Comparison of ENCODE assay signal across 38 cellular contexts in the genomic region with DNA sequence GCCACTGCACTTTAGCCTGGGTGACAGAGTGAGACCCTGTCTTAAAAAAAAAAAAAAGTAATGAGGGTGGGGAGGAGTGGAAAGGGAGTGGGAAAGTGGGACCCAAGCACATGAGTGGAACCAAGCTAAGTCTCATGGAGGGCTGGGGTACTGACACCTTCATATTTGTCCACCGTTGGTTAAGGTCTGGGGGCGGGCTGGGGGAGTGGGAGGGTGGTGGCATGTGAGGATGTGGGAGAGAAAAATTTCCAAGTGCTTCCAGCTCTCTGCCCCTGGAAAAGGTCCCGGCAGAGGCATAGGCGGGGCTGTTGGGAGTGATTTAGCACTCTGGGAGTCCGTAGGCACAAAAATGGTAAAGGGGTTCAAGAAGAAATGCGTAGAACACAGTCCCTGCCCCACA. TPM values are rescaled to one million over a fixed set of nuclear protein-coding genes. Genes with fewer than 3 reads are reported as not detected.
"Had no signal": no experiment of that assay in that cellular context is flagged by ENCODE, and none has a peak within 500 bp of the region (broad histone marks: within the 10 kb centered on the region; RNA-seq: fewer than 3 reads in every experiment).

No MANE protein-coding gene starts in this region.

- H3K36me3 ChIP-seq: ascending aorta, cardiac muscle cell had no signal

- H3K27me3 Mint-ChIP-seq: activated naive CD4-positive, alpha-beta T cell treated with anti-CD3 and anti-CD28 coated beads, Interleukin-2, amount 50 U/mL, for 24 hours; activated naive CD8-positive, alpha-beta T cell had no signal

- H3K36me3 Mint-ChIP-seq: activated CD4-positive, alpha-beta memory T cell treated with anti-CD3 and anti-CD28 coated beads for 36 hours; activated CD8-positive, alpha-beta memory T cell treated with anti-CD3 and anti-CD28 coated beads, Interleukin-2, amount 10 ng/mL, durations not matched to agents 7 days and 5 days; activated naive CD4-positive, alpha-beta T cell treated with anti-CD3 and anti-CD28 coated beads, Interleukin-2, amount 10 ng/mL, durations not matched to agents 7 days and 5 days; activated naive CD4-positive, alpha-beta T cell treated with anti-CD3 and anti-CD28 coated beads, Interleukin-2, amount 50 U/mL, for 24 hours; activated naive CD8-positive, alpha-beta T cell; activated naive CD8-positive, alpha-beta T cell treated with anti-CD3 and anti-CD28 coated beads, Interleukin-2, amount 10 ng/mL, durations not matched to agents 7 days and 5 days; brain had no signal

- H3K9me3 ChIP-seq: ascending aorta had no signal

- H3K27ac Mint-ChIP-seq: activated B cell treated with CpG ODN at 0.5 μM for 24 hours; activated CD4-positive, alpha-beta memory T cell treated with anti-CD3 and anti-CD28 coated beads for 36 hours; activated CD4-positive, alpha-beta T cell treated with anti-CD3 and anti-CD28 coated beads, Interleukin-2, amount 10 ng/mL, durations not matched to agents 24 days and 14 days; activated CD8-positive, alpha-beta memory T cell treated with anti-CD3 and anti-CD28 coated beads, Interleukin-2, amount 10 ng/mL, durations not matched to agents 7 days and 5 days; activated CD8-positive, alpha-beta T cell treated with anti-CD3 and anti-CD28 coated beads for 36 hours; activated naive CD4-positive, alpha-beta T cell treated with anti-CD3 and anti-CD28 coated beads, Interleukin-2, amount 10 ng/mL, durations not matched to agents 7 days and 5 days; activated naive CD4-positive, alpha-beta T cell treated with anti-CD3 and anti-CD28 coated beads, Interleukin-2, amount 50 U/mL, for 24 hours; activated naive CD8-positive, alpha-beta T cell; activated naive CD8-positive, alpha-beta T cell treated with anti-CD3 and anti-CD28 coated beads, Interleukin-2, amount 10 ng/mL, durations not matched to agents 7 days and 5 days; activated naive CD8-positive, alpha-beta T cell treated with anti-CD3 and anti-CD28 coated beads, Interleukin-2, amount 50 U/mL, for 24 hours; activated T-cell treated with anti-CD3 and anti-CD28 coated beads, Interleukin-2, amount 50 U/mL, for 24 hours; activated T-helper 2 cell treated with anti-CD3 and anti-CD28 coated beads, Interferon-gamma antibody, Interleukin-2, Interleukin-4, amounts not matched to agents 10 μg/mL and 5 μg/mL and 100 μg/mL, durations not matched to agents 14 hours and 24 hours and 36 hours; brain; T-helper 1 cell treated with Interleukin-12 subunit alpha and Interleukin-12 subunit beta and Interleukin-4 antibody, amounts not matched to agents 30 μg/mL and 1 μg/mL, for 36 hours; T-helper 2 cell treated with Interferon-gamma antibody and Interleukin-4, amounts not matched to agents 5 μg/mL and 100 μg/mL, for 36 hours had no signal

- DNase-seq: activated B cell treated with CpG ODN at 0.5 μM for 24 hours; activated CD4-positive, alpha-beta memory T cell treated with anti-CD3 and anti-CD28 coated beads for 36 hours; activated CD4-positive, alpha-beta T cell treated with anti-CD3 and anti-CD28 coated beads for 4 hours; activated CD4-positive, alpha-beta T cell treated with anti-CD3 and anti-CD28 coated beads, Interleukin-2, amount 10 ng/mL, durations not matched to agents 24 days and 14 days; activated CD4-positive, alpha-beta T cell treated with anti-CD3 and anti-CD28 coated beads, Interleukin-2, amount 50 U/mL, for 1 hour; activated CD4-positive, alpha-beta T cell treated with anti-CD3 and anti-CD28 coated beads, Interleukin-2, amount 50 U/mL, for 4 hours; activated CD4-positive, CD25-positive, alpha-beta regulatory T cell treated with anti-CD3 and anti-CD28 coated beads, Interleukin-2, amount 50 U/mL, for 72 hours; activated CD8-positive, alpha-beta memory T cell treated with anti-CD3 and anti-CD28 coated beads, Interleukin-2, amount 10 ng/mL, durations not matched to agents 7 days and 5 days; activated CD8-positive, alpha-beta memory T cell treated with anti-CD3 and anti-CD28 coated beads, Interleukin-2, amount 50 U/mL, for 48 hours; activated CD8-positive, alpha-beta T cell treated with anti-CD3 and anti-CD28 coated beads for 36 hours; activated effector memory CD4-positive, alpha-beta T cell treated with Interleukin-2 at 50 U/mL for 16 hours; activated gamma-delta T cell; activated naive CD4-positive, alpha-beta T cell treated with anti-CD3 and anti-CD28 coated beads, Interleukin-2, amount 10 ng/mL, durations not matched to agents 7 days and 5 days; activated naive CD4-positive, alpha-beta T cell treated with Interleukin-2 at 50 U/mL for 16 hours; activated naive CD8-positive, alpha-beta T cell treated with anti-CD3 and anti-CD28 coated beads, Interleukin-2, amount 10 ng/mL, durations not matched to agents 7 days and 5 days; activated naive CD8-positive, alpha-beta T cell treated with anti-CD3 and anti-CD28 coated beads, Interleukin-2, amount 50 U/mL, for 24 hours; activated T-cell treated with anti-CD3 and anti-CD28 coated beads, Interleukin-2, amount 50 U/mL, for 24 hours; activated T-cell treated with anti-CD3 and anti-CD28 coated beads, Interleukin-2, amount 50 U/mL, for 48 hours; amygdala; anterior cingulate cortex; caudate nucleus; cerebellar nuclear complex; T-helper 1 cell; T-helper 2 cell; T-helper 9 cell had no signal

- FAIRE-seq: bronchial epithelial cell, TTC549 had no signal

- H3K4me1 ChIP-seq: ascending aorta had no signal

- H3K27ac ChIP-seq: ascending aorta, cardiac muscle cell, VCaP had no signal

- H3K4me3 Mint-ChIP-seq: activated B cell treated with CpG ODN at 0.5 μM for 24 hours; activated CD4-positive, alpha-beta memory T cell treated with anti-CD3 and anti-CD28 coated beads for 36 hours; activated CD4-positive, alpha-beta T cell treated with anti-CD3 and anti-CD28 coated beads, Interleukin-2, amount 10 ng/mL, durations not matched to agents 24 days and 14 days; activated CD8-positive, alpha-beta memory T cell treated with anti-CD3 and anti-CD28 coated beads, Interleukin-2, amount 10 ng/mL, durations not matched to agents 7 days and 5 days; activated CD8-positive, alpha-beta T cell treated with anti-CD3 and anti-CD28 coated beads for 36 hours; activated naive CD4-positive, alpha-beta T cell treated with anti-CD3 and anti-CD28 coated beads, Interleukin-2, amount 10 ng/mL, durations not matched to agents 7 days and 5 days; activated naive CD4-positive, alpha-beta T cell treated with anti-CD3 and anti-CD28 coated beads, Interleukin-2, amount 50 U/mL, for 24 hours; activated naive CD8-positive, alpha-beta T cell; activated naive CD8-positive, alpha-beta T cell treated with anti-CD3 and anti-CD28 coated beads, Interleukin-2, amount 10 ng/mL, durations not matched to agents 7 days and 5 days; activated naive CD8-positive, alpha-beta T cell treated with anti-CD3 and anti-CD28 coated beads, Interleukin-2, amount 50 U/mL, for 24 hours; activated T-cell treated with anti-CD3 and anti-CD28 coated beads, Interleukin-2, amount 50 U/mL, for 24 hours; brain; central memory CD8-positive, alpha-beta T cell; T-helper 1 cell treated with Interleukin-12 subunit alpha and Interleukin-12 subunit beta and Interleukin-4 antibody, amounts not matched to agents 30 μg/mL and 1 μg/mL, for 36 hours; T-helper 2 cell treated with Interferon-gamma antibody and Interleukin-4, amounts not matched to agents 5 μg/mL and 100 μg/mL, for 36 hours had no signal

- ATAC-seq: activated CD8-positive, alpha-beta memory T cell treated with anti-CD3 and anti-CD28 coated beads, Interleukin-2, amount 10 ng/mL, durations not matched to agents 7 days and 5 days; activated CD8-positive, alpha-beta T cell treated with anti-CD3 and anti-CD28 coated beads for 36 hours; activated naive CD8-positive, alpha-beta T cell treated with anti-CD3 and anti-CD28 coated beads, Interleukin-2, amount 50 U/mL, for 24 hours had no signal

- H3K27me3 ChIP-seq: ascending aorta had no signal

- H3K4me3 ChIP-seq: ascending aorta, cardiac muscle cell had no signal

- H3K9me3 Mint-ChIP-seq: activated B cell treated with CpG ODN at 0.5 μM for 24 hours; activated CD4-positive, alpha-beta memory T cell treated with anti-CD3 and anti-CD28 coated beads for 36 hours; activated CD4-positive, alpha-beta T cell treated with anti-CD3 and anti-CD28 coated beads, Interleukin-2, amount 10 ng/mL, durations not matched to agents 24 days and 14 days; activated CD8-positive, alpha-beta T cell treated with anti-CD3 and anti-CD28 coated beads for 36 hours; activated naive CD4-positive, alpha-beta T cell treated with anti-CD3 and anti-CD28 coated beads, Interleukin-2, amount 10 ng/mL, durations not matched to agents 7 days and 5 days; activated naive CD4-positive, alpha-beta T cell treated with anti-CD3 and anti-CD28 coated beads, Interleukin-2, amount 50 U/mL, for 24 hours; activated naive CD8-positive, alpha-beta T cell treated with anti-CD3 and anti-CD28 coated beads, Interleukin-2, amount 10 ng/mL, durations not matched to agents 7 days and 5 days; activated naive CD8-positive, alpha-beta T cell treated with anti-CD3 and anti-CD28 coated beads, Interleukin-2, amount 50 U/mL, for 24 hours; activated T-cell treated with anti-CD3 and anti-CD28 coated beads, Interleukin-2, amount 50 U/mL, for 24 hours; activated T-helper 2 cell treated with anti-CD3 and anti-CD28 coated beads, Interferon-gamma antibody, Interleukin-2, Interleukin-4, amounts not matched to agents 10 μg/mL and 5 μg/mL and 100 μg/mL, durations not matched to agents 14 hours and 24 hours and 36 hours; brain; central memory CD8-positive, alpha-beta T cell; T-helper 1 cell treated with Interleukin-12 subunit alpha and Interleukin-12 subunit beta and Interleukin-4 antibody, amounts not matched to agents 30 μg/mL and 1 μg/mL, for 36 hours; T-helper 2 cell treated with Interferon-gamma antibody and Interleukin-4, amounts not matched to agents 5 μg/mL and 100 μg/mL, for 36 hours had no signal

RNA-seq across cellular contexts. Expression of gene PSORS1C2, which starts 6.1 kb away (rescaled TPM):
- total RNA-seq: activated B cell treated with CpG ODN at 0.5 μM for 24 hours; activated CD4-positive, alpha-beta memory T cell treated with anti-CD3 and anti-CD28 coated beads for 36 hours; activated CD4-positive, alpha-beta T cell treated with anti-CD3 and anti-CD28 coated beads, Interleukin-2, amount 10 ng/mL, durations not matched to agents 24 days and 14 days; activated CD8-positive, alpha-beta memory T cell treated with anti-CD3 and anti-CD28 coated beads, Interleukin-2, amount 10 ng/mL, durations not matched to agents 7 days and 5 days; activated CD8-positive, alpha-beta T cell treated with anti-CD3 and anti-CD28 coated beads for 36 hours; activated naive CD8-positive, alpha-beta T cell treated with anti-CD3 and anti-CD28 coated beads, Interleukin-2, amount 10 ng/mL, durations not matched to agents 7 days and 5 days; activated T-helper 2 cell treated with anti-CD3 and anti-CD28 coated beads, Interferon-gamma antibody, Interleukin-2, Interleukin-4, amounts not matched to agents 10 μg/mL and 5 μg/mL and 100 μg/mL, durations not matched to agents 14 hours and 24 hours and 36 hours; bronchial epithelial cell; cardiac muscle cell had no signal
- polyA plus RNA-seq: cardiac muscle cell had no signal

RNA-seq across cellular contexts. Expression of gene CDSN, which starts 12.6 kb away (rescaled TPM):
- total RNA-seq: activated B cell treated with CpG ODN at 0.5 μM for 24 hours; activated CD4-positive, alpha-beta memory T cell treated with anti-CD3 and anti-CD28 coated beads for 36 hours; activated CD4-positive, alpha-beta T cell treated with anti-CD3 and anti-CD28 coated beads, Interleukin-2, amount 10 ng/mL, durations not matched to agents 24 days and 14 days; activated CD8-positive, alpha-beta memory T cell treated with anti-CD3 and anti-CD28 coated beads, Interleukin-2, amount 10 ng/mL, durations not matched to agents 7 days and 5 days; activated CD8-positive, alpha-beta T cell treated with anti-CD3 and anti-CD28 coated beads for 36 hours; activated naive CD8-positive, alpha-beta T cell treated with anti-CD3 and anti-CD28 coated beads, Interleukin-2, amount 10 ng/mL, durations not matched to agents 7 days and 5 days; activated T-helper 2 cell treated with anti-CD3 and anti-CD28 coated beads, Interferon-gamma antibody, Interleukin-2, Interleukin-4, amounts not matched to agents 10 μg/mL and 5 μg/mL and 100 μg/mL, durations not matched to agents 14 hours and 24 hours and 36 hours; ascending aorta; bronchial epithelial cell; cardiac muscle cell had no signal
- polyA plus RNA-seq: cardiac muscle cell had no signal

RNA-seq across cellular contexts. Expression of gene PSORS1C1, which starts 18.2 kb away (rescaled TPM):
- total RNA-seq: activated CD4-positive, alpha-beta memory T cell treated with anti-CD3 and anti-CD28 coated beads for 36 hours; activated CD4-positive, alpha-beta T cell treated with anti-CD3 and anti-CD28 coated beads, Interleukin-2, amount 10 ng/mL, durations not matched to agents 24 days and 14 days; activated CD8-positive, alpha-beta T cell treated with anti-CD3 and anti-CD28 coated beads for 36 hours; activated naive CD8-positive, alpha-beta T cell treated with anti-CD3 and anti-CD28 coated beads, Interleukin-2, amount 10 ng/mL, durations not matched to agents 7 days and 5 days; activated T-helper 2 cell treated with anti-CD3 and anti-CD28 coated beads, Interferon-gamma antibody, Interleukin-2, Interleukin-4, amounts not matched to agents 10 μg/mL and 5 μg/mL and 100 μg/mL, durations not matched to agents 14 hours and 24 hours and 36 hours; ascending aorta; cardiac muscle cell had no signal
- polyA plus RNA-seq: cardiac muscle cell had no signal

RNA-seq across cellular contexts. Expression of gene C6orf15, which starts 20.4 kb away (rescaled TPM):
- total RNA-seq: activated B cell treated with CpG ODN at 0.5 μM for 24 hours; activated CD4-positive, alpha-beta memory T cell treated with anti-CD3 and anti-CD28 coated beads for 36 hours; activated CD4-positive, alpha-beta T cell treated with anti-CD3 and anti-CD28 coated beads, Interleukin-2, amount 10 ng/mL, durations not matched to agents 24 days and 14 days; activated CD8-positive, alpha-beta memory T cell treated with anti-CD3 and anti-CD28 coated beads, Interleukin-2, amount 10 ng/mL, durations not matched to agents 7 days and 5 days; activated CD8-positive, alpha-beta T cell treated with anti-CD3 and anti-CD28 coated beads for 36 hours; activated naive CD8-positive, alpha-beta T cell treated with anti-CD3 and anti-CD28 coated beads, Interleukin-2, amount 10 ng/mL, durations not matched to agents 7 days and 5 days; activated T-helper 2 cell treated with anti-CD3 and anti-CD28 coated beads, Interferon-gamma antibody, Interleukin-2, Interleukin-4, amounts not matched to agents 10 μg/mL and 5 μg/mL and 100 μg/mL, durations not matched to agents 14 hours and 24 hours and 36 hours; ascending aorta; bronchial epithelial cell; cardiac muscle cell had no signal
- polyA plus RNA-seq: adipose tissue, cardiac muscle cell had no signal
